Comparison of ENCODE assay signal across 12 cellular contexts in the genomic region with DNA sequence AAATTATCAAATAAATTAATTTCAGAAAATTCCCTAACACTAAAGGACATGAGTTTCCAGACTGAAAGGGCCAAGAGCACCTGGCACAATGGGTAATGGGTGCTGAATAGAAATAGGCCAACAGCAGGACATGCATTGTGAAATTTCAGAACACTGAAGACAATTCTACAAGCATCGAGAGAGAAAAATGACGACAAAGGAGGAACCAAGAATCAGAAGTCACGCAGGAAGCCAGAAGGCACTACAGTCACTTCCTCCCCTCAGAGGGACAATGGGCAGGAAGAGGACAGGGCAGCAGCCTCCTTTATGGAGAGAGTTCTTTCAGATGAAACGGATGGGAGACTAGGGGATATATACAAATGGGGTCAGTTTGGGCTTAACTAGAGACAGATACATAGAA. TPM values are rescaled to one million over a fixed set of nuclear protein-coding genes. Genes with fewer than 3 reads are reported as not detected.
DNase-seq lines count a peak whose midpoint lies in the region; ATAC-seq lines count a peak whose summit lies in the region.
"Had no signal": no experiment of that assay in that cellular context is flagged by ENCODE, and none has a peak within 500 bp of the region (broad histone marks: within the 10 kb centered on the region; RNA-seq: fewer than 3 reads in every experiment).

No MANE protein-coding gene starts in this region.

- no peaks in the 10 kb centered on the region for H3K9me3 Mint-ChIP-seq in CD8-positive, alpha-beta memory T cell
- H3K9me3 Mint-ChIP-seq in activated naive CD8-positive, alpha-beta T cell (ENCODE audit: low read depth), result no peaks in the 10 kb centered on the region
- H3K9me3 Mint-ChIP-seq: HFFc6 had no signal

- H3K4me1 Mint-ChIP-seq in CD8-positive, alpha-beta memory T cell, result peaks cover 11 to 15% (median 13%) of the 10 kb centered on the region in 3 donors
- peaks cover 16% of the 10 kb centered on the region for H3K4me1 Mint-ChIP-seq in activated naive CD8-positive, alpha-beta T cell (ENCODE audit: low read depth)

- no peak overlapping the region for H3K27ac ChIP-seq in CD8-positive, alpha-beta memory T cell (ENCODE audit: low read depth, low read length)

- H3K4me3 Mint-ChIP-seq in CD8-positive, alpha-beta memory T cell, result peak overlapping the region in 4 of 7 donors; percentile 3 to 70 (median 7)
- no peak overlapping the region for H3K4me3 Mint-ChIP-seq in activated naive CD8-positive, alpha-beta T cell
- H3K4me3 Mint-ChIP-seq: HFFc6 had no signal

- ATAC-seq in HG03175 (IDR thresholded peaks at IDR 0.05; ENCODE audit: unreplicated experiment), result peak; percentile 57

- CTCF ChIA-PET in CD8-positive, alpha-beta memory T cell (lab: Charles Lee), result no interaction called here

- H3K27me3 Mint-ChIP-seq in CD8-positive, alpha-beta memory T cell, result no peaks in the 10 kb centered on the region
- no peaks in the 10 kb centered on the region for H3K27me3 Mint-ChIP-seq in activated naive CD8-positive, alpha-beta T cell

- H3K36me3 Mint-ChIP-seq in CD8-positive, alpha-beta memory T cell, result peaks cover under 1 to 18% (median 2%) of the 10 kb centered on the region in 3 donors
- H3K36me3 Mint-ChIP-seq in activated naive CD8-positive, alpha-beta T cell, result peaks cover 2% of the 10 kb centered on the region

- peak overlapping the region; percentile 35 to 98 (median 84) for H3K27ac Mint-ChIP-seq in CD8-positive, alpha-beta memory T cell
- H3K27ac Mint-ChIP-seq in activated naive CD8-positive, alpha-beta T cell, result peak overlapping the region; percentile 72
- H3K27ac Mint-ChIP-seq: HFFc6 had no signal

- DNase-seq in CD8-positive, alpha-beta memory T cell, result peak in 1 of 5 donors; percentile 9
- DNase-seq in mesenteric fat pad (ENCODE audit: low spot score) (peak; percentile 9), OCI-M1 (lab: John Stamatoyannopoulos, UW) (no peak), kidney glomerular epithelial cell (lab: John Stamatoyannopoulos, UW) (no peak), NCI-H2107 (lab: John Stamatoyannopoulos, UW) (no peak), activated gamma-delta T cell (lab: John Stamatoyannopoulos, UW) (no peak)
- DNase-seq: DND-41; HFFc6; NCI-H82; stimulated activated CD4-positive, alpha-beta T cell treated with anti-CD3 and anti-CD28 coated beads, Interleukin-15, amount 100 ng/mL, for 24 hours had no signal

- POLR2A ChIA-PET in CD8-positive, alpha-beta memory T cell (lab: Charles Lee), result no interaction called here

- H3K36me3 ChIP-seq in CD8-positive, alpha-beta memory T cell (ENCODE audit: insufficient read depth, low read length), result no peaks in the 10 kb centered on the region

- H3K9me3 ChIP-seq in CD8-positive, alpha-beta memory T cell (ENCODE audit: low read length), result no peaks in the 10 kb centered on the region

- peaks cover 8% of the 10 kb centered on the region for H3K4me1 ChIP-seq in CD8-positive, alpha-beta memory T cell (ENCODE audit: insufficient read depth, low read length)

- no peaks in the 10 kb centered on the region for H3K27me3 ChIP-seq in CD8-positive, alpha-beta memory T cell (ENCODE audit: insufficient read depth, low read length, poor library complexity, severe bottlenecking)

- no peak overlapping the region for H3K4me3 ChIP-seq in CD8-positive, alpha-beta memory T cell (ENCODE audit: low read length)

RNA-seq across cellular contexts. Expression of a gene that starts 22.7 kb away (rescaled TPM):
- 10 to 100 TPM; 86.4 to 87.8 TPM for total RNA-seq in CD8-positive, alpha-beta memory T cell
- 250 TPM for polyA plus RNA-seq in CD8-positive, alpha-beta memory T cell
- total RNA-seq in mesenteric fat pad, result 136 TPM

RNA-seq across cellular contexts. Expression of a gene that starts 29.6 kb away (rescaled TPM):
- total RNA-seq in CD8-positive, alpha-beta memory T cell, result 100 to 1,000 TPM; 654 to 662 TPM
- 58.4 TPM for polyA plus RNA-seq in CD8-positive, alpha-beta memory T cell
- total RNA-seq in mesenteric fat pad, result 24.6 TPM

RNA-seq across cellular contexts. Expression of a gene that starts 36.6 kb away (rescaled TPM):
- total RNA-seq in CD8-positive, alpha-beta memory T cell, result 10 to 100 TPM; 55.3 to 57.3 TPM
- 48.3 TPM for polyA plus RNA-seq in CD8-positive, alpha-beta memory T cell
- total RNA-seq in mesenteric fat pad, result 56.8 TPM

Comparison
In these comparisons a context has a peak if more than half of its experiments do, and no peak if none do; other contexts are left out.
1. RNA of a gene that starts 29.6 kb away (total RNA-seq): 654 to 662 TPM in CD8-positive, alpha-beta memory T cell; 24.6 TPM in mesenteric fat pad (single experiment); every median in the first group is over 10 times any median in the second.